ENCODE assay signal across 1 cellular context in genomic region chr19:55549500-55550320, GRCh38.
TF ChIP-seq lines count a peak whose summit lies in the region.

No MANE protein-coding gene starts in this region.

TF ChIP-seq in HepG2, 621 proteins besides CTCF, POLR2A, EP300 and RAD21 (continued from another document and continues in another):
- TF ChIP-seq GMEB2 (CRISPR knock-in tag; IDR thresholded peaks at IDR 0.05; ENCODE audit: low read depth) (no peak), ZNF572 (CRISPR knock-in tag; IDR thresholded peaks at IDR 0.05) (no peak), MTA3 (CRISPR knock-in tag; IDR thresholded peaks at IDR 0.05) (no peak), XBP1 (CRISPR knock-in tag; IDR thresholded peaks at IDR 0.05) (no peak), FOXM1 (CRISPR knock-in tag; IDR thresholded peaks at IDR 0.05) (no peak), ZBTB38 (CRISPR knock-in tag; IDR thresholded peaks at IDR 0.05) (0 out of 2 replicates have a peak, but pooled peaks have one; percentile 48), ZNF784 (CRISPR knock-in tag; IDR thresholded peaks at IDR 0.05; ENCODE audit: borderline replicate concordance) (no peak), ZNF616 (CRISPR knock-in tag; IDR thresholded peaks at IDR 0.05; ENCODE audit: low read depth) (no peak), BCL6 (CRISPR knock-in tag; IDR thresholded peaks at IDR 0.05) (peak; percentile 35; the same call in 1 of the 2 replicates), PLRG1 (conservative IDR thresholded peaks at IDR 0.05) (no peak), HNRNPK (IDR thresholded peaks at IDR 0.05; ENCODE audit: low read depth, low read length, poor library complexity, severe bottlenecking) (no peak), NFRKB (IDR thresholded peaks at IDR 0.05) (no peak), NCOA2 (CRISPR knock-in tag; IDR thresholded peaks at IDR 0.05) (no peak), ZNF274 (CRISPR knock-in tag; IDR thresholded peaks at IDR 0.05) (no peak), E2F1 (CRISPR knock-in tag; IDR thresholded peaks at IDR 0.05) (no peak), ZSCAN20 (CRISPR knock-in tag; IDR thresholded peaks at IDR 0.05; ENCODE audit: borderline replicate concordance) (no peak), THAP9 (CRISPR knock-in tag; IDR thresholded peaks at IDR 0.05; ENCODE audit: borderline replicate concordance) (peak; percentile 45; the same call in 1 of the 2 replicates), ZNF510 (CRISPR knock-in tag; IDR thresholded peaks at IDR 0.05; ENCODE audit: low read depth) (no peak), ZNF816 (CRISPR knock-in tag; IDR thresholded peaks at IDR 0.05; ENCODE audit: borderline replicate concordance) (no peak), NKX3-1 (CRISPR knock-in tag; IDR thresholded peaks at IDR 0.05) (no peak), MXD4 (CRISPR knock-in tag; IDR thresholded peaks at IDR 0.05) (no peak), ZNF766 (CRISPR knock-in tag; IDR thresholded peaks at IDR 0.05; ENCODE audit: borderline replicate concordance) (no peak), TEF (CRISPR knock-in tag; IDR thresholded peaks at IDR 0.05) (no peak), ZFP91 (CRISPR knock-in tag; IDR thresholded peaks at IDR 0.05; ENCODE audit: borderline replicate concordance) (peak; percentile 39; the same call in 1 of the 2 replicates), ATAD3A (CRISPR knock-in tag; IDR thresholded peaks at IDR 0.05) (no peak), ZNF460 (CRISPR knock-in tag; IDR thresholded peaks at IDR 0.05; ENCODE audit: borderline replicate concordance) (no peak), KLF15 (CRISPR knock-in tag; IDR thresholded peaks at IDR 0.05; ENCODE audit: borderline replicate concordance) (no peak), KIAA2018 (CRISPR knock-in tag; IDR thresholded peaks at IDR 0.05; ENCODE audit: borderline replicate concordance) (no peak), ZNF513 (CRISPR knock-in tag; conservative IDR thresholded peaks at IDR 0.05) (no peak), ZFX (CRISPR knock-in tag; IDR thresholded peaks at IDR 0.05; ENCODE audit: low read depth) (peak; percentile 48; the same call in 1 of the 2 replicates), KLF6 (CRISPR knock-in tag; IDR thresholded peaks at IDR 0.05) (no peak), TBX2 (CRISPR knock-in tag; IDR thresholded peaks at IDR 0.05; ENCODE audit: borderline replicate concordance) (no peak), NFYB (CRISPR knock-in tag; IDR thresholded peaks at IDR 0.05) (no peak)
